1 cellular context compared by ENCODE assay signal in genomic region chr1:177983824-177984528, GRCh38.
TF ChIP-seq lines count a peak whose summit lies in the region.

No MANE protein-coding gene starts in this region.

TF ChIP-seq in HEK293, 187 proteins besides CTCF, POLR2A, EP300 and RAD21 (continued from another document):
- TF ChIP-seq, protein P1, sequence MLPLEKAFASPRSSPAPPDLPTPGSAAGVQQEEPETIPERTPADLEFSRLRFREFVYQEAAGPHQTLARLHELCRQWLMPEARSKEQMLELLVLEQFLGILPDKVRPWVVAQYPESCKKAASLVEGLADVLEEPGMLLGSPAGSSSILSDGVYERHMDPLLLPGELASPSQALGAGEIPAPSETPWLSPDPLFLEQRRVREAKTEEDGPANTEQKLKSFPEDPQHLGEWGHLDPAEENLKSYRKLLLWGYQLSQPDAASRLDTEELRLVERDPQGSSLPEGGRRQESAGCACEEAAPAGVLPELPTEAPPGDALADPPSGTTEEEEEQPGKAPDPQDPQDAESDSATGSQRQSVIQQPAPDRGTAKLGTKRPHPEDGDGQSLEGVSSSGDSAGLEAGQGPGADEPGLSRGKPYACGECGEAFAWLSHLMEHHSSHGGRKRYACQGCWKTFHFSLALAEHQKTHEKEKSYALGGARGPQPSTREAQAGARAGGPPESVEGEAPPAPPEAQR (tag by site-specific recombination; IDR thresholded peaks at IDR 0.05), result 0 out of 2 replicates have a peak, but pooled peaks have one; percentile 64
- no peak for TF ChIP-seq TSHZ1 (tag by site-specific recombination; IDR thresholded peaks at IDR 0.05; ENCODE audit: borderline replicate concordance)
- peak; percentile 98 for TF ChIP-seq YY1 (tag by site-specific recombination; IDR thresholded peaks at IDR 0.05)
TF ChIP-seq in HEK293: peak in this region for 42.
